In genomic region chr16:2180461-2180860, GRCh38 we compare ENCODE assay signal across 37 cellular contexts. TPM values are rescaled to one million over a fixed set of nuclear protein-coding genes. Genes with fewer than 3 reads are reported as not detected.
"Had no signal": no experiment of that assay in that cellular context is flagged by ENCODE, and none has a peak within 500 bp of the region (broad histone marks: within the 10 kb centered on the region; RNA-seq: fewer than 3 reads in every experiment).

No MANE protein-coding gene starts in this region.

- FAIRE-seq: bronchial epithelial cell, TTC549 had no signal

- H3K9me3 Mint-ChIP-seq: activated B cell treated with CpG ODN at 0.5 μM for 24 hours; activated CD4-positive, alpha-beta memory T cell treated with anti-CD3 and anti-CD28 coated beads for 36 hours; activated CD4-positive, alpha-beta T cell treated with anti-CD3 and anti-CD28 coated beads, Interleukin-2, amount 10 ng/mL, durations not matched to agents 24 days and 14 days; activated naive CD4-positive, alpha-beta T cell treated with anti-CD3 and anti-CD28 coated beads, Interleukin-2, amount 10 ng/mL, durations not matched to agents 7 days and 5 days; activated naive CD4-positive, alpha-beta T cell treated with anti-CD3 and anti-CD28 coated beads, Interleukin-2, amount 50 U/mL, for 24 hours; activated naive CD8-positive, alpha-beta T cell treated with anti-CD3 and anti-CD28 coated beads, Interleukin-2, amount 10 ng/mL, durations not matched to agents 7 days and 5 days; activated naive CD8-positive, alpha-beta T cell treated with anti-CD3 and anti-CD28 coated beads, Interleukin-2, amount 50 U/mL, for 24 hours; activated T-cell treated with anti-CD3 and anti-CD28 coated beads, Interleukin-2, amount 50 U/mL, for 24 hours; activated T-helper 2 cell treated with anti-CD3 and anti-CD28 coated beads, Interferon-gamma antibody, Interleukin-2, Interleukin-4, amounts not matched to agents 10 μg/mL and 5 μg/mL and 100 μg/mL, durations not matched to agents 14 hours and 24 hours and 36 hours; brain; central memory CD8-positive, alpha-beta T cell; T-cell had no signal

- H3K36me3 Mint-ChIP-seq: activated naive CD4-positive, alpha-beta T cell treated with anti-CD3 and anti-CD28 coated beads, Interleukin-2, amount 50 U/mL, for 24 hours; activated naive CD8-positive, alpha-beta T cell; activated naive CD8-positive, alpha-beta T cell treated with anti-CD3 and anti-CD28 coated beads, Interleukin-2, amount 10 ng/mL, durations not matched to agents 7 days and 5 days had no signal

- H3K27me3 ChIP-seq: ascending aorta, cardiac muscle cell had no signal

- H3K9me3 ChIP-seq: ascending aorta had no signal

- H3K4me3 ChIP-seq: ascending aorta, cardiac muscle cell had no signal

- H3K4me1 ChIP-seq: ascending aorta had no signal

- H3K27ac Mint-ChIP-seq: activated B cell treated with CpG ODN at 0.5 μM for 24 hours; activated CD4-positive, alpha-beta memory T cell treated with anti-CD3 and anti-CD28 coated beads for 36 hours; activated CD4-positive, alpha-beta T cell treated with anti-CD3 and anti-CD28 coated beads, Interleukin-2, amount 10 ng/mL, durations not matched to agents 24 days and 14 days; activated CD8-positive, alpha-beta memory T cell treated with anti-CD3 and anti-CD28 coated beads, Interleukin-2, amount 10 ng/mL, durations not matched to agents 7 days and 5 days; activated CD8-positive, alpha-beta T cell treated with anti-CD3 and anti-CD28 coated beads, Interleukin-2, amount 10 ng/mL, durations not matched to agents 7 days and 5 days; activated naive CD4-positive, alpha-beta T cell treated with anti-CD3 and anti-CD28 coated beads, Interleukin-2, amount 10 ng/mL, durations not matched to agents 7 days and 5 days; activated naive CD4-positive, alpha-beta T cell treated with anti-CD3 and anti-CD28 coated beads, Interleukin-2, amount 50 U/mL, for 24 hours; activated naive CD8-positive, alpha-beta T cell; activated naive CD8-positive, alpha-beta T cell treated with anti-CD3 and anti-CD28 coated beads, Interleukin-2, amount 10 ng/mL, durations not matched to agents 7 days and 5 days; activated naive CD8-positive, alpha-beta T cell treated with anti-CD3 and anti-CD28 coated beads, Interleukin-2, amount 50 U/mL, for 24 hours; activated T-cell treated with anti-CD3 and anti-CD28 coated beads, Interleukin-2, amount 50 U/mL, for 24 hours; activated T-helper 2 cell treated with anti-CD3 and anti-CD28 coated beads, Interferon-gamma antibody, Interleukin-2, Interleukin-4, amounts not matched to agents 10 μg/mL and 5 μg/mL and 100 μg/mL, durations not matched to agents 14 hours and 24 hours and 36 hours; brain; T-cell; T-helper 17 cell had no signal

- H3K27ac ChIP-seq: ascending aorta, cardiac muscle cell, VCaP had no signal

- H3K4me1 Mint-ChIP-seq: activated CD4-positive, alpha-beta T cell treated with anti-CD3 and anti-CD28 coated beads, Interleukin-2, amount 10 ng/mL, durations not matched to agents 24 days and 14 days; activated CD8-positive, alpha-beta memory T cell treated with anti-CD3 and anti-CD28 coated beads, Interleukin-2, amount 10 ng/mL, durations not matched to agents 7 days and 5 days; activated naive CD4-positive, alpha-beta T cell treated with anti-CD3 and anti-CD28 coated beads, Interleukin-2, amount 10 ng/mL, durations not matched to agents 7 days and 5 days; activated naive CD4-positive, alpha-beta T cell treated with anti-CD3 and anti-CD28 coated beads, Interleukin-2, amount 50 U/mL, for 24 hours; activated naive CD8-positive, alpha-beta T cell treated with anti-CD3 and anti-CD28 coated beads, Interleukin-2, amount 10 ng/mL, durations not matched to agents 7 days and 5 days; activated naive CD8-positive, alpha-beta T cell treated with anti-CD3 and anti-CD28 coated beads, Interleukin-2, amount 50 U/mL, for 24 hours; brain had no signal

- H3K4me3 Mint-ChIP-seq: activated B cell treated with CpG ODN at 0.5 μM for 24 hours; activated CD4-positive, alpha-beta memory T cell treated with anti-CD3 and anti-CD28 coated beads for 36 hours; activated CD4-positive, alpha-beta T cell treated with anti-CD3 and anti-CD28 coated beads, Interleukin-2, amount 10 ng/mL, durations not matched to agents 24 days and 14 days; activated CD8-positive, alpha-beta memory T cell treated with anti-CD3 and anti-CD28 coated beads, Interleukin-2, amount 10 ng/mL, durations not matched to agents 7 days and 5 days; activated CD8-positive, alpha-beta T cell treated with anti-CD3 and anti-CD28 coated beads, Interleukin-2, amount 10 ng/mL, durations not matched to agents 7 days and 5 days; activated naive CD4-positive, alpha-beta T cell treated with anti-CD3 and anti-CD28 coated beads, Interleukin-2, amount 10 ng/mL, durations not matched to agents 7 days and 5 days; activated naive CD4-positive, alpha-beta T cell treated with anti-CD3 and anti-CD28 coated beads, Interleukin-2, amount 50 U/mL, for 24 hours; activated naive CD8-positive, alpha-beta T cell; activated naive CD8-positive, alpha-beta T cell treated with anti-CD3 and anti-CD28 coated beads, Interleukin-2, amount 10 ng/mL, durations not matched to agents 7 days and 5 days; activated naive CD8-positive, alpha-beta T cell treated with anti-CD3 and anti-CD28 coated beads, Interleukin-2, amount 50 U/mL, for 24 hours; activated T-cell treated with anti-CD3 and anti-CD28 coated beads, Interleukin-2, amount 50 U/mL, for 24 hours; brain; central memory CD8-positive, alpha-beta T cell; T-cell; T-helper 17 cell had no signal

- ATAC-seq: activated CD8-positive, alpha-beta memory T cell treated with anti-CD3 and anti-CD28 coated beads, Interleukin-2, amount 10 ng/mL, durations not matched to agents 7 days and 5 days; activated CD8-positive, alpha-beta T cell treated with anti-CD3 and anti-CD28 coated beads, Interleukin-2, amount 10 ng/mL, durations not matched to agents 7 days and 5 days; activated naive CD8-positive, alpha-beta T cell treated with anti-CD3 and anti-CD28 coated beads, Interleukin-2, amount 50 U/mL, for 24 hours; T-cell; T-helper 17 cell had no signal

- H3K27me3 Mint-ChIP-seq: activated B cell treated with CpG ODN at 0.5 μM for 24 hours; activated CD4-positive, alpha-beta memory T cell treated with anti-CD3 and anti-CD28 coated beads for 36 hours; activated CD4-positive, alpha-beta T cell treated with anti-CD3 and anti-CD28 coated beads, Interleukin-2, amount 10 ng/mL, durations not matched to agents 24 days and 14 days; activated CD8-positive, alpha-beta memory T cell treated with anti-CD3 and anti-CD28 coated beads, Interleukin-2, amount 10 ng/mL, durations not matched to agents 7 days and 5 days; activated naive CD4-positive, alpha-beta T cell treated with anti-CD3 and anti-CD28 coated beads, Interleukin-2, amount 10 ng/mL, durations not matched to agents 7 days and 5 days; activated naive CD4-positive, alpha-beta T cell treated with anti-CD3 and anti-CD28 coated beads, Interleukin-2, amount 50 U/mL, for 24 hours; activated naive CD8-positive, alpha-beta T cell; activated naive CD8-positive, alpha-beta T cell treated with anti-CD3 and anti-CD28 coated beads, Interleukin-2, amount 10 ng/mL, durations not matched to agents 7 days and 5 days; activated naive CD8-positive, alpha-beta T cell treated with anti-CD3 and anti-CD28 coated beads, Interleukin-2, amount 50 U/mL, for 24 hours; activated T-cell treated with anti-CD3 and anti-CD28 coated beads, Interleukin-2, amount 50 U/mL, for 24 hours; brain; central memory CD8-positive, alpha-beta T cell; T-cell; T-helper 17 cell had no signal

- DNase-seq: activated B cell treated with CpG ODN at 0.5 μM for 24 hours; activated CD4-positive, alpha-beta memory T cell treated with anti-CD3 and anti-CD28 coated beads for 36 hours; activated CD4-positive, alpha-beta T cell treated with anti-CD3 and anti-CD28 coated beads for 4 hours; activated CD4-positive, alpha-beta T cell treated with anti-CD3 and anti-CD28 coated beads, Interleukin-2, amount 10 ng/mL, durations not matched to agents 24 days and 14 days; activated CD4-positive, alpha-beta T cell treated with anti-CD3 and anti-CD28 coated beads, Interleukin-2, amount 50 U/mL, for 1 hour; activated CD4-positive, alpha-beta T cell treated with anti-CD3 and anti-CD28 coated beads, Interleukin-2, amount 50 U/mL, for 4 hours; activated CD4-positive, CD25-positive, alpha-beta regulatory T cell treated with anti-CD3 and anti-CD28 coated beads, Interleukin-2, amount 50 U/mL, for 72 hours; activated CD8-positive, alpha-beta memory T cell treated with anti-CD3 and anti-CD28 coated beads for 24 hours; activated CD8-positive, alpha-beta memory T cell treated with anti-CD3 and anti-CD28 coated beads, Interleukin-2, amount 10 ng/mL, durations not matched to agents 7 days and 5 days; activated CD8-positive, alpha-beta memory T cell treated with anti-CD3 and anti-CD28 coated beads, Interleukin-2, amount 50 U/mL, for 48 hours; activated CD8-positive, alpha-beta T cell treated with anti-CD3 and anti-CD28 coated beads, Interleukin-2, amount 10 ng/mL, durations not matched to agents 7 days and 5 days; activated effector memory CD4-positive, alpha-beta T cell treated with Interleukin-2 at 50 U/mL for 16 hours; activated gamma-delta T cell; activated naive CD4-positive, alpha-beta T cell treated with anti-CD3 and anti-CD28 coated beads, Interleukin-2, amount 10 ng/mL, durations not matched to agents 7 days and 5 days; activated naive CD4-positive, alpha-beta T cell treated with Interleukin-2 at 50 U/mL for 16 hours; activated naive CD8-positive, alpha-beta T cell treated with anti-CD3 and anti-CD28 coated beads, Interleukin-2, amount 10 ng/mL, durations not matched to agents 7 days and 5 days; activated naive CD8-positive, alpha-beta T cell treated with anti-CD3 and anti-CD28 coated beads, Interleukin-2, amount 50 U/mL, for 24 hours; activated T-cell treated with anti-CD3 and anti-CD28 coated beads, Interleukin-2, amount 50 U/mL, for 24 hours; activated T-cell treated with anti-CD3 and anti-CD28 coated beads, Interleukin-2, amount 50 U/mL, for 48 hours; amygdala; anterior cingulate cortex; caudate nucleus; cerebellar nuclear complex; T-cell; T-helper 17 cell; T1000 had no signal

RNA-seq across cellular contexts. Expression of gene CASKIN1, which starts 15.9 kb away (rescaled TPM):
- total RNA-seq: activated B cell treated with CpG ODN at 0.5 μM for 24 hours, ascending aorta had no signal

RNA-seq across cellular contexts. Expression of gene RAB26, which starts 32.0 kb away (rescaled TPM):
- total RNA-seq: activated B cell treated with CpG ODN at 0.5 μM for 24 hours; ascending aorta; T-helper 2 cell treated with Interferon-gamma antibody and Interleukin-4, amounts not matched to agents 100 ng/mL and 5 ng/mL, for 36 hours had no signal
